ENCODE assay signal across 6 cellular contexts in genomic region chr7:114070246-114070645, GRCh38.
"Had no signal": no experiment of that assay in that cellular context is flagged by ENCODE, and none has a peak within 500 bp of the region (broad histone marks: within the 10 kb centered on the region; RNA-seq: fewer than 3 reads in every experiment).

No MANE protein-coding gene starts in this region.

- DNase-seq: activated CD4-positive, alpha-beta T cell treated with anti-CD3 and anti-CD28 coated beads, Interleukin-2, amount 50 U/mL, for 4 hours; activated CD4-positive, CD25-positive, alpha-beta regulatory T cell treated with anti-CD3 and anti-CD28 coated beads, Interleukin-2, amount 50 U/mL, for 72 hours; activated naive CD4-positive, alpha-beta T cell treated with anti-CD3 and anti-CD28 coated beads, Interleukin-2, amount 50 U/mL, for 16 hours; activated T-cell treated with anti-CD3 and anti-CD28 coated beads, Interleukin-2, amount 50 U/mL, for 1 hour; amniotic stem cell; retina had no signal
